ENCODE assay signal across 16 cellular contexts in the genomic region with DNA sequence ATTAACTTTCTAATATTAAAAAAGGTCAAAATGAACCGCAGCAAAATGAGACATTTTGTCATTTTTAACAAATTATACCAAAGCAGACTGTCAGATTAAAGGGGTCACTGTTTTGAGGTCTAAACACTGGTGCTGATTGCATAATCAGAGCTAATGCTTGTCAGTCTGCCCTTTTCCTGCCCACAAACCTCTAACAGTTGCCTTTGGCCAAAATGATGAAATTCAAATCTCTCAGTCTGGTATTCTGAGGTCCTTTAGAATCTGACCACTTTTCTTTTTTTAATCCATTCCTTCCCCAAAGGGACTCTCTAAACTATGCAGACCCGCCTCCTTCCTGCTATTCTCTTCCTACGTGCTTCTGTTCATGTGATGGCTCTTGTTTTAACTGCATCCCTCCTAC.
DNase-seq lines count a peak whose midpoint lies in the region; ATAC-seq and TF ChIP-seq lines count a peak whose summit lies in the region.
"Had no signal": no experiment of that assay in that cellular context is flagged by ENCODE, and none has a peak within 500 bp of the region (broad histone marks: within the 10 kb centered on the region; RNA-seq: fewer than 3 reads in every experiment).

No MANE protein-coding gene starts in this region.

- in situ Hi-C loops in GM13976 (cut with MboI; ENCODE audit: low sequenced_read_pairs, unreplicated experiment), result no loop called here

- H3K4me1 ChIP-seq in GM23338 (ENCODE audit: insufficient read depth), result peaks cover 6% of the 10 kb centered on the region
- H3K4me1 ChIP-seq: ascending aorta had no signal

- no peak overlapping the region for H3K4me3 ChIP-seq in GM23338
- H3K4me3 ChIP-seq: ascending aorta, dorsolateral prefrontal cortex had no signal

- H3K79me2 ChIP-seq in GM23338 (replicated peaks; ENCODE audit: insufficient read depth), result no peaks in the 10 kb centered on the region

- no peaks in the 10 kb centered on the region for H3F3A ChIP-seq in GM23338 (replicated peaks; ENCODE audit: low read depth)

- no peaks in the 10 kb centered on the region for H3K9me2 ChIP-seq in GM23338 (ENCODE audit: insufficient read depth)

- H3K4me1 Mint-ChIP-seq in GM23338, result peaks cover 12% of the 10 kb centered on the region; the same call in 2 of the 3 replicates

- POLR2A ChIA-PET in RWPE1 (lab: Yijun Ruan, JAX; ENCODE audit: low non-redundant PET), result no interaction called here

- H3K4me3 Mint-ChIP-seq in GM23338, result no peak overlapping the region
- H3K4me3 Mint-ChIP-seq: activated T-helper 1 cell treated with anti-CD3 and anti-CD28 coated beads, Interleukin-12 subunit alpha, Interleukin-12 subunit beta, Interleukin-2, Interleukin-4 antibody, amounts not matched to agents 30 ng/mL and 10 ng/mL and 1 ng/mL, durations not matched to agents 14 hours and 24 hours and 36 hours had no signal

- no peaks in the 10 kb centered on the region for H4K20me1 ChIP-seq in GM23338 (replicated peaks; ENCODE audit: insufficient read depth)

- peak overlapping the region; percentile 47; the same call in 1 of the 2 replicates for H2AFZ ChIP-seq in GM23338

- H3K9me3 Mint-ChIP-seq in GM23338, result no peaks in the 10 kb centered on the region
- H3K9me3 Mint-ChIP-seq: activated T-helper 1 cell treated with anti-CD3 and anti-CD28 coated beads, Interleukin-12 subunit alpha, Interleukin-12 subunit beta, Interleukin-2, Interleukin-4 antibody, amounts not matched to agents 30 ng/mL and 10 ng/mL and 1 ng/mL, durations not matched to agents 14 hours and 24 hours and 36 hours had no signal

- H3K27ac Mint-ChIP-seq in GM23338, result no peak overlapping the region
- H3K27ac Mint-ChIP-seq: activated T-helper 1 cell treated with anti-CD3 and anti-CD28 coated beads, Interleukin-12 subunit alpha, Interleukin-12 subunit beta, Interleukin-2, Interleukin-4 antibody, amounts not matched to agents 30 ng/mL and 10 ng/mL and 1 ng/mL, durations not matched to agents 14 hours and 24 hours and 36 hours had no signal

- DNase-seq in AG08395 (ENCODE audit: low spot score) (peak; percentile 52), GM23338 (ENCODE audit: low spot score) (no peak), SKM-1 treated with dmso at 0.1 percent for 144 hours (lab: John Stamatoyannopoulos, UW; ENCODE audit: unreplicated experiment) (peak; percentile 81), fibroblast of peridontal ligament (ENCODE audit: extremely low read depth) (peak; percentile 20), NCI-H446 treated with DMSO at 0.1 percent for 48 hours (lab: John Stamatoyannopoulos, UW) (no peak), RWPE1 (ENCODE audit: low spot score) (no peak), GM13976 (ENCODE audit: low spot score) (no peak)
- DNase-seq: ACHN, dorsolateral prefrontal cortex, NCI-H524, nucleus accumbens, small intestine, T-helper 9 cell had no signal

- ATAC-seq in GM23338, result no peak
- no peak for ATAC-seq in HG03135 (IDR thresholded peaks at IDR 0.05; ENCODE audit: unreplicated experiment)

- CTCF ChIA-PET in RWPE1 (lab: Yijun Ruan, JAX), result interaction anchor here (1.0 kb wide), 1 partner anchor 8 kb away, joined by 3 read pairs; no protein-coding TSS in a partner anchor

- H3K27me3 ChIP-seq in GM23338 (ENCODE audit: insufficient read depth), result no peaks in the 10 kb centered on the region
- H3K27me3 ChIP-seq: ascending aorta, dorsolateral prefrontal cortex had no signal

- TF ChIP-seq CTCF in GM23338 (conservative IDR thresholded peaks at IDR 0.05; ENCODE audit: low read depth in 2 of 2) (no peak), RWPE1 (conservative IDR thresholded peaks at IDR 0.05; ENCODE audit: low read depth) (no peak), GM13976 (IDR thresholded peaks at IDR 0.05; ENCODE audit: borderline replicate concordance, control extremely low read depth, extremely low read depth, insufficient read depth, missing control alignments) (no peak)

- no peaks in the 10 kb centered on the region for H3K36me3 ChIP-seq in GM23338 (ENCODE audit: insufficient read depth)
- H3K36me3 ChIP-seq: ascending aorta had no signal

- no peak overlapping the region for H3K27ac ChIP-seq in GM23338 (ENCODE audit: low read depth)
- H3K27ac ChIP-seq in RWPE1, result no peak overlapping the region
- H3K27ac ChIP-seq: ascending aorta had no signal

- no peaks in the 10 kb centered on the region for H3K36me3 Mint-ChIP-seq in GM23338 (ENCODE audit: low read depth)

- peaks cover 6% of the 10 kb centered on the region for H3K27me3 Mint-ChIP-seq in GM23338 (ENCODE audit: insufficient read depth, low read depth, poor library complexity)

- H3K4me2 ChIP-seq in GM23338, result no peak overlapping the region

TF ChIP-seq in GM23338, 12 proteins besides CTCF, POLR2A, EP300 and RAD21:
- TF ChIP-seq EZH2phosphoT487 (IDR thresholded peaks at IDR 0.05; ENCODE audit: unreplicated experiment), result no peak
- TF ChIP-seq CREB1 (CRISPR knock-in tag; IDR thresholded peaks at IDR 0.05; ENCODE audit: low read depth), result no peak
- TF ChIP-seq ZNF331 (CRISPR knock-in tag; IDR thresholded peaks at IDR 0.05; ENCODE audit: low read depth), result no peak

Comparison
In these comparisons a context has a peak if more than half of its experiments do, and no peak if none do; other contexts are left out.
1. DNase-seq: peak in AG08395 (single experiment), SKM-1 treated with dmso at 0.1 percent for 144 hours (single experiment) and fibroblast of peridontal ligament (single experiment); none in GM23338 (single experiment), NCI-H446 treated with DMSO at 0.1 percent for 48 hours (single experiment), RWPE1 (single experiment) and GM13976 (single experiment).